In the genomic region with DNA sequence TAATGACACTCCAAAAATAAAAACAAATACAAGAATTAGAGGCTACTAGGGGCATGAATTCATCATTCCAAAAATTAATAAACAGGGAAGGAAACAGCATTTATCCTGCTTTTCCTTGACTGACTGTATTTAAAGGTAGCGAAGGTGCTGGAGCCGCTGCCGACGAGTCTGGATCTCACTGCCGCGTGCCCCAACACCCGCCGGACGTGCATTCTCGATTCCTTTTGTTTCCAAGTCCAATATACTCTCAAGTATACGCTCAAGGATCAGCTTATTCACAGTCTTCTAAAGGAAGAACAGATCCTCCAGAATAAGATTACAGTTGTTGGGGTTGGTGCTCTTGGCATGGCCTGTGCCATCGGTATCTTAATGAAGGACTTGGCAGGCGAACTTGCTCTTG, we compare ENCODE assay signal across 27 cellular contexts.
"Had no signal": no experiment of that assay in that cellular context is flagged by ENCODE, and none has a peak within 500 bp of the region (broad histone marks: within the 10 kb centered on the region; RNA-seq: fewer than 3 reads in every experiment).

No MANE protein-coding gene starts in this region.

- H3K4me3 ChIP-seq: colonic mucosa, dorsolateral prefrontal cortex, esophagus squamous epithelium, gastrocnemius medialis, heart right ventricle, left lung, lower lobe of right lung had no signal

- H3K9me3 Mint-ChIP-seq: naive B cell had no signal

- DNase-seq: colonic mucosa; cortex of kidney; dermis blood vessel endothelial cell; dorsolateral prefrontal cortex; effector CD4-positive, alpha-beta T cell; effector memory CD4-positive, alpha-beta T cell; erythroblast; esophagus squamous epithelium; foreskin fibroblast; foreskin melanocyte; gastrocnemius medialis; glutamatergic neuron; head of caudate nucleus; heart right ventricle; hippocampal formation; left cardiac atrium; left lung; left ventricle myocardium superior; lower lobe of right lung; mesendoderm; midbrain; naive B cell had no signal

- H3K36me3 ChIP-seq: colonic mucosa had no signal

- ATAC-seq: esophagus mucosa, gastrocnemius medialis, heart right ventricle, left cardiac atrium, left lung, left ventricle myocardium superior, lower lobe of right lung had no signal

- H3K27ac ChIP-seq: colonic mucosa, dorsolateral prefrontal cortex, epithelial cell of prostate, esophagus squamous epithelium, gastrocnemius medialis, heart right ventricle, lower lobe of right lung had no signal

- H3K4me3 Mint-ChIP-seq: naive B cell had no signal

- FAIRE-seq: endothelial cell of umbilical vein, islet of Langerhans, keratinocyte had no signal

- H3K4me1 Mint-ChIP-seq: naive B cell had no signal

- H3K4me1 ChIP-seq: colonic mucosa, esophagus squamous epithelium, gastrocnemius medialis, left lung, lower lobe of right lung had no signal

- H3K27me3 Mint-ChIP-seq: naive B cell had no signal

- H3K9me3 ChIP-seq: colonic mucosa, esophagus squamous epithelium, gastrocnemius medialis, heart right ventricle, left lung, lower lobe of right lung had no signal

- H3K27me3 ChIP-seq: colonic mucosa, dorsolateral prefrontal cortex, esophagus squamous epithelium, gastrocnemius medialis, heart right ventricle, left lung had no signal
